In genomic region chr16:10945065-10945787, GRCh38 we compare ENCODE assay signal across 8 cellular contexts. TPM values are rescaled to one million over a fixed set of nuclear protein-coding genes. Genes with fewer than 3 reads are reported as not detected.
DNase-seq lines count a peak whose midpoint lies in the region; ATAC-seq, FAIRE-seq and TF ChIP-seq lines count a peak whose summit lies in the region.

No MANE protein-coding gene starts in this region.

- peaks cover 24% of the 10 kb centered on the region for H4K20me1 ChIP-seq in SK-N-SH (ENCODE audit: insufficient read depth)

- no peak for TF ChIP-seq EP300 in SK-N-SH (IDR thresholded peaks at IDR 0.05; ENCODE audit: borderline replicate concordance in 1 of 2, low read depth in 1 of 2, low read length in 1 of 2)

- H3F3A ChIP-seq in SK-N-SH (replicated peaks; ENCODE audit: insufficient read depth): peaks cover 3% of the 10 kb centered on the region

- H3K9me3 ChIP-seq in SK-N-SH (no peaks in the 10 kb centered on the region), kidney (ENCODE audit: control insufficient read depth in 1 of 2, low read length in 2 of 2) (no peaks in the 10 kb centered on the region)

- peaks cover 8% of the 10 kb centered on the region for H3K36me3 Mint-ChIP-seq in activated T-helper 2 cell treated with anti-CD3 and anti-CD28 coated beads, Interferon-gamma antibody, Interleukin-2, Interleukin-4, amounts not matched to agents 10 μg/mL and 5 μg/mL and 100 μg/mL, durations not matched to agents 14 hours and 24 hours and 36 hours (ENCODE audit: low read depth)

- no peak for DNase-seq in SK-N-SH
- no peak for DNase-seq in activated T-helper 2 cell treated with anti-CD3 and anti-CD28 coated beads, Interferon-gamma antibody, Interleukin-2, Interleukin-4, amounts not matched to agents 10 μg/mL and 5 μg/mL and 100 μg/mL, durations not matched to agents 14 hours and 24 hours and 36 hours (ENCODE audit: low spot score)
- DNase-seq in kidney: no peak
- DNase-seq in substantia nigra (lab: John Stamatoyannopoulos, UW): no peak
- DNase-seq in NCI-H1436 (lab: John Stamatoyannopoulos, UW): no peak
- DNase-seq in activated CD4-positive, CD25-positive, alpha-beta regulatory T cell (lab: John Stamatoyannopoulos, UW): no peak

- H3K9me3 Mint-ChIP-seq in activated T-helper 2 cell treated with anti-CD3 and anti-CD28 coated beads, Interferon-gamma antibody, Interleukin-2, Interleukin-4, amounts not matched to agents 10 μg/mL and 5 μg/mL and 100 μg/mL, durations not matched to agents 14 hours and 24 hours and 36 hours: no peaks in the 10 kb centered on the region

- peak overlapping the region; percentile 95 for H3K4me2 ChIP-seq in SK-N-SH

- peak overlapping the region; percentile 89; the same call in 1 of the 2 replicates for H2AFZ ChIP-seq in SK-N-SH (ENCODE audit: low read depth)

- intact Hi-C loops in activated T-helper 2 cell treated with anti-CD3 and anti-CD28 coated beads, Interferon-gamma antibody, Interleukin-2, Interleukin-4, amounts not matched to agents 10 μg/mL and 5 μg/mL and 100 μg/mL, durations not matched to agents 14 hours and 24 hours and 36 hours (cut with micrococcal nuclease): loop anchor here (2.0 kb wide), 2 partner anchors 66 to 202 kb away; partner anchors contain the start of gene NUBP1
- intact Hi-C loops in kidney (cut with DNase I): no loop called here

- H3K79me2 ChIP-seq in SK-N-SH (ENCODE audit: insufficient read depth): peaks cover 57% of the 10 kb centered on the region

- no peak for ATAC-seq in SK-N-SH treated with all-trans-retinoic acid at 6 μM for 48 hours
- ATAC-seq in HG03045 (IDR thresholded peaks at IDR 0.05; ENCODE audit: unreplicated experiment): no peak

- POLR2A ChIA-PET in SK-N-SH (lab: Yijun Ruan, JAX): interaction anchor here (1.4 kb wide), 1 partner anchor 311 kb away, joined by 4 read pairs; the partner anchor contains the start of gene SOCS1

- peaks cover 47% of the 10 kb centered on the region for H3K4me1 Mint-ChIP-seq in activated T-helper 2 cell treated with anti-CD3 and anti-CD28 coated beads, Interferon-gamma antibody, Interleukin-2, Interleukin-4, amounts not matched to agents 10 μg/mL and 5 μg/mL and 100 μg/mL, durations not matched to agents 14 hours and 24 hours and 36 hours (ENCODE audit: low read depth)

- WGBS in SK-N-SH (ENCODE audit: low lambda C conversion rate): 23% methylated on average over 14 of the region's 14 CpGs

- H3K27ac ChIP-seq in SK-N-SH (ENCODE audit: low read depth in 2 of 2, low read length in 1 of 2) (no peak overlapping the region), kidney (ENCODE audit: low read depth in 2 of 2, low read length in 2 of 2) (no peak overlapping the region), substantia nigra (ENCODE audit: low read depth, low read length, poor library complexity, severe bottlenecking) (peak overlapping the region; percentile 86)

- peak overlapping the region; percentile 82 for H3K4me3 Mint-ChIP-seq in activated T-helper 2 cell treated with anti-CD3 and anti-CD28 coated beads, Interferon-gamma antibody, Interleukin-2, Interleukin-4, amounts not matched to agents 10 μg/mL and 5 μg/mL and 100 μg/mL, durations not matched to agents 14 hours and 24 hours and 36 hours (ENCODE audit: low read depth)

- no peak for TF ChIP-seq RAD21 in SK-N-SH (IDR thresholded peaks at IDR 0.05; ENCODE audit: low read length)

- CTCF ChIA-PET in SK-N-SH (lab: Yijun Ruan, JAX): interaction anchor here (1.2 to 12.0 kb wide), 3 partner anchors 8 to 22 kb away, joined by 4 to 199 read pairs (median 7); no protein-coding TSS in a partner anchor

- H3K27me3 Mint-ChIP-seq in activated T-helper 2 cell treated with anti-CD3 and anti-CD28 coated beads, Interferon-gamma antibody, Interleukin-2, Interleukin-4, amounts not matched to agents 10 μg/mL and 5 μg/mL and 100 μg/mL, durations not matched to agents 14 hours and 24 hours and 36 hours (ENCODE audit: low read depth): no peaks in the 10 kb centered on the region

- peak overlapping the region; percentile 79 for H3K27ac Mint-ChIP-seq in activated T-helper 2 cell treated with anti-CD3 and anti-CD28 coated beads, Interferon-gamma antibody, Interleukin-2, Interleukin-4, amounts not matched to agents 10 μg/mL and 5 μg/mL and 100 μg/mL, durations not matched to agents 14 hours and 24 hours and 36 hours

- no peaks in the 10 kb centered on the region for H3K9me2 ChIP-seq in SK-N-SH

- H3K27me3 ChIP-seq in SK-N-SH (ENCODE audit: insufficient read depth): no peaks in the 10 kb centered on the region

- no peak for FAIRE-seq in kidney (lab: Jason Lieb, UNC)

- peak overlapping the region; percentile 80 for H3K9ac ChIP-seq in SK-N-SH
- peak overlapping the region; percentile 44 to 82 for H3K9ac ChIP-seq in kidney (ENCODE audit: low read length in 2 of 2)

- H3K4me3 ChIP-seq in SK-N-SH (ENCODE audit: low read depth in 2 of 2, low read length in 1 of 2): peak overlapping the region; percentile 94 to 95
- peak overlapping the region; percentile 59 to 90 for H3K4me3 ChIP-seq in kidney (ENCODE audit: low read length in 2 of 2)

- H3K4me1 ChIP-seq in SK-N-SH (ENCODE audit: control insufficient read depth in 1 of 2, insufficient read depth in 2 of 2, low read depth in 1 of 2, low read length in 1 of 2) (peaks cover 3 to 51% of the 10 kb centered on the region in 2 experiments), kidney (ENCODE audit: control insufficient read depth in 1 of 2, insufficient read depth in 1 of 2, low read depth in 1 of 2, low read length in 2 of 2) (peaks cover 36 to 55% of the 10 kb centered on the region in 2 donors)

- TF ChIP-seq CTCF in SK-N-SH (IDR thresholded peaks at IDR 0.05): no peak
- TF ChIP-seq CTCF in kidney (IDR thresholded peaks at IDR 0.05; ENCODE audit: borderline replicate concordance, extremely low read depth, insufficient read depth): no peak

- H3K36me3 ChIP-seq in SK-N-SH (replicated peaks in 1 of 2; ENCODE audit: control insufficient read depth in 1 of 2, insufficient read depth in 2 of 2, low read length in 1 of 2) (no peaks in the 10 kb centered on the region), kidney (ENCODE audit: control insufficient read depth in 1 of 2, insufficient read depth in 2 of 2, low read length in 2 of 2) (no peaks in the 10 kb centered on the region)

TF ChIP-seq in SK-N-SH, 30 proteins besides CTCF, POLR2A, EP300 and RAD21 (continues in another document):
- no peak for TF ChIP-seq EZH2phosphoT487 (IDR thresholded peaks at IDR 0.05; ENCODE audit: borderline replicate concordance, low read depth)
- TF ChIP-seq GATA2 (CRISPR knock-in tag; IDR thresholded peaks at IDR 0.05): no peak
- TF ChIP-seq TAF1 (IDR thresholded peaks at IDR 0.05; ENCODE audit: borderline replicate concordance, low read depth, low read length): no peak
- TF ChIP-seq NRF1 (IDR thresholded peaks at IDR 0.05; ENCODE audit: low read depth, low read length): no peak

TF ChIP-seq in SK-N-SH treated with all-trans-retinoic acid at 6 μM for 48 hours, 23 proteins besides CTCF, POLR2A, EP300 and RAD21:
- TF ChIP-seq ZNF70 (CRISPR knock-in tag; IDR thresholded peaks at IDR 0.05): no peak

RNA-seq across cellular contexts. Expression of gene CLEC16A, which starts 0.9 kb away (rescaled TPM):
- polyA plus RNA-seq in SK-N-SH (2012; rRNA removed) (9.2 and 13.7 TPM in 2 replicates), kidney (ENCODE audit: insufficient read depth, low read depth, low replicate concordance) (10.8 TPM)
- polyA plus RNA-seq in SK-N-SH (2012; cell fraction: cytosol; rRNA removed): 9.3 and 12.0 TPM in 2 replicates
- 22.7 and 22.9 TPM in 2 replicates for polyA plus RNA-seq in SK-N-SH (2012; cell fraction: nucleus; rRNA removed)
- total RNA-seq in activated T-helper 2 cell treated with anti-CD3 and anti-CD28 coated beads, Interferon-gamma antibody, Interleukin-2, Interleukin-4, amounts not matched to agents 10 μg/mL and 5 μg/mL and 100 μg/mL, durations not matched to agents 14 hours and 24 hours and 36 hours: 44.8 and 48.7 TPM in 2 replicates
- total RNA-seq in kidney: 51.9 TPM

RNA-seq across cellular contexts. Expression of gene DEXI, which starts 3.0 kb away (rescaled TPM):
- polyA plus RNA-seq in SK-N-SH (2012; rRNA removed): 48.2 and 55.5 TPM in 2 replicates
- polyA plus RNA-seq in SK-N-SH (2012; cell fraction: cytosol; rRNA removed): 37.8 and 49.5 TPM in 2 replicates
- 27.7 and 34.0 TPM in 2 replicates for polyA plus RNA-seq in SK-N-SH (2012; cell fraction: nucleus; rRNA removed)
- 38.5 and 38.7 TPM in 2 replicates for total RNA-seq in activated T-helper 2 cell treated with anti-CD3 and anti-CD28 coated beads, Interferon-gamma antibody, Interleukin-2, Interleukin-4, amounts not matched to agents 10 μg/mL and 5 μg/mL and 100 μg/mL, durations not matched to agents 14 hours and 24 hours and 36 hours
- total RNA-seq in kidney: 31.0 TPM
- 46.2 TPM for polyA plus RNA-seq in kidney (ENCODE audit: insufficient read depth, low read depth, low replicate concordance)
